16 cellular contexts compared by ENCODE assay signal in genomic region chr16:81263470-81264200, GRCh38. TPM values are rescaled to one million over a fixed set of nuclear protein-coding genes. Genes with fewer than 3 reads are reported as not detected.
DNase-seq lines count a peak whose midpoint lies in the region; ATAC-seq and TF ChIP-seq lines count a peak whose summit lies in the region.
"Had no signal": no experiment of that assay in that cellular context is flagged by ENCODE, and none has a peak within 500 bp of the region (broad histone marks: within the 10 kb centered on the region; RNA-seq: fewer than 3 reads in every experiment).

No MANE protein-coding gene starts in this region.

- peak; percentile 48 for ATAC-seq in WTC11
- no peak for ATAC-seq in HG02623 (IDR thresholded peaks at IDR 0.05; ENCODE audit: unreplicated experiment)

- H3K9me3 ChIP-seq in fibroblast of lung (ENCODE audit: control insufficient read depth, insufficient read depth, low read depth, low read length) = no peaks in the 10 kb centered on the region
- H3K9me3 ChIP-seq in SJCRH30 (replicated peaks) = no peaks in the 10 kb centered on the region

- H3K9ac ChIP-seq in fibroblast of lung (ENCODE audit: insufficient read depth, low read length) = no peak overlapping the region
- H3K9ac ChIP-seq: BLaER1 had no signal

- H3K27me3 ChIP-seq in fibroblast of lung (ENCODE audit: control insufficient read depth, insufficient read depth, low read length) = no peaks in the 10 kb centered on the region
- H3K27me3 ChIP-seq in SJCRH30 = no peaks in the 10 kb centered on the region
- H3K27me3 ChIP-seq: BLaER1 had no signal

- H3K36me3 ChIP-seq in fibroblast of lung (ENCODE audit: control insufficient read depth, insufficient read depth, low read length) (no peaks in the 10 kb centered on the region), SJCRH30 (no peaks in the 10 kb centered on the region)
- H3K36me3 ChIP-seq: BLaER1 had no signal

- H3K4me1 Mint-ChIP-seq in WTC11 = no peaks in the 10 kb centered on the region
- H3K4me1 Mint-ChIP-seq in progenitor cell of endocrine pancreas (ENCODE audit: low read depth) = peaks cover 6% of the 10 kb centered on the region

- no peak overlapping the region for H2AFZ ChIP-seq in fibroblast of lung (ENCODE audit: low read length)

- no peak overlapping the region for H3K4me2 ChIP-seq in fibroblast of lung (ENCODE audit: extremely low read depth, insufficient read depth, low read length)
- H3K4me2 ChIP-seq: BLaER1 had no signal

- POLR2A ChIA-PET in WTC11 (lab: Charles Lee) = no interaction called here

- TF ChIP-seq CTCF in WTC11 (IDR thresholded peaks at IDR 0.05) (no peak), fibroblast of lung (conservative IDR thresholded peaks at IDR 0.05 in 1 of 2, IDR thresholded peaks at IDR 0.05 in 1 of 2; ENCODE audit: low read depth in 1 of 2, low read length in 2 of 2) (peak; percentile 10 to 25), progenitor cell of endocrine pancreas (IDR thresholded peaks at IDR 0.05; ENCODE audit: unreplicated experiment) (peak; percentile 9)

- no peaks in the 10 kb centered on the region for H4K20me1 ChIP-seq in fibroblast of lung (ENCODE audit: control insufficient read depth, extremely low read depth, insufficient read depth, low read length)
- H4K20me1 ChIP-seq: BLaER1 had no signal

- H3K27me3 Mint-ChIP-seq in WTC11 (ENCODE audit: low read depth) (no peaks in the 10 kb centered on the region; the same call in 1 of the 2 replicates), progenitor cell of endocrine pancreas (no peaks in the 10 kb centered on the region)

- H3K27ac Mint-ChIP-seq in WTC11 (no peak overlapping the region), progenitor cell of endocrine pancreas (no peak overlapping the region)
- H3K27ac Mint-ChIP-seq: activated CD4-positive, alpha-beta memory T cell treated with anti-CD3 and anti-CD28 coated beads, Interleukin-2, amount 10 ng/mL, durations not matched to agents 7 days and 5 days had no signal

- 0 out of 2 replicates have a peak, but pooled peaks cover 7% of the 10 kb centered on the region for H3K9me3 Mint-ChIP-seq in WTC11
- H3K9me3 Mint-ChIP-seq in progenitor cell of endocrine pancreas (ENCODE audit: low read depth) = peaks cover 6% of the 10 kb centered on the region
- H3K9me3 Mint-ChIP-seq: activated CD4-positive, alpha-beta memory T cell treated with anti-CD3 and anti-CD28 coated beads, Interleukin-2, amount 10 ng/mL, durations not matched to agents 7 days and 5 days had no signal

- H3K36me3 Mint-ChIP-seq in WTC11 = no peaks in the 10 kb centered on the region
- H3K36me3 Mint-ChIP-seq in progenitor cell of endocrine pancreas (ENCODE audit: insufficient read depth) = peaks cover 4% of the 10 kb centered on the region

- no peak overlapping the region for H3K4me3 ChIP-seq in fibroblast of lung (replicated peaks in 1 of 4; ENCODE audit: control extremely low read depth in 1 of 4, insufficient read depth in 1 of 4, low read depth in 3 of 4, low read length in 4 of 4)
- H3K4me3 ChIP-seq in SJCRH30 = no peak overlapping the region
- H3K4me3 ChIP-seq: BLaER1 had no signal

- DNase-seq in G401 (ENCODE audit: low spot score) (peak; percentile 2), WTC11 (ENCODE audit: low spot score) (no peak), fibroblast of lung (ENCODE audit: low read depth in 2 of 2) (peak; percentile 73 to 94), progenitor cell of endocrine pancreas (ENCODE audit: low spot score, unreplicated experiment) (no peak), SJCRH30 (no peak)
- DNase-seq in stimulated activated CD4-positive, alpha-beta T cell treated with anti-CD3 and anti-CD28 coated beads, Interleukin-4, amount 100 ng/mL, for 4 hours = no peak
- no peak for DNase-seq in activated CD8-positive, alpha-beta memory T cell treated with anti-CD3 and anti-CD28 coated beads for 24 hours
- DNase-seq: activated CD4-positive, alpha-beta memory T cell treated with anti-CD3 and anti-CD28 coated beads, Interleukin-2, amount 10 ng/mL, durations not matched to agents 7 days and 5 days; activated naive CD4-positive, alpha-beta T cell treated with Interleukin-2 at 50 U/mL for 16 hours; NCI-H1092; NCI-H510A treated with DMSO at 0.1 percent for 48 hours; stimulated activated naive CD4-positive, alpha-beta T cell treated with Interleukin-2 at 50 U/mL for 16 hours; T1000 had no signal

- in situ Hi-C loops in G401 (cut with HindIII; ENCODE audit: low sequenced_read_pairs) = no loop called here

- H3K4me3 Mint-ChIP-seq in WTC11 = no peak overlapping the region
- no peak overlapping the region for H3K4me3 Mint-ChIP-seq in progenitor cell of endocrine pancreas (ENCODE audit: low read depth)
- H3K4me3 Mint-ChIP-seq: activated CD4-positive, alpha-beta memory T cell treated with anti-CD3 and anti-CD28 coated beads, Interleukin-2, amount 10 ng/mL, durations not matched to agents 7 days and 5 days had no signal

- CTCF ChIA-PET in WTC11 (lab: Charles Lee) = interaction anchor here (0.6 to 1.0 kb wide), 4 partner anchors 10 to 453 kb away, joined by 3 to 7 read pairs (median 3); no protein-coding TSS in a partner anchor

- no peaks in the 10 kb centered on the region for H3K4me1 ChIP-seq in fibroblast of lung (ENCODE audit: control insufficient read depth, extremely low read depth, insufficient read depth, low read length)
- H3K4me1 ChIP-seq in SJCRH30 = no peaks in the 10 kb centered on the region

- H3K27ac ChIP-seq in fibroblast of lung (ENCODE audit: insufficient read depth, low read length) = no peak overlapping the region
- H3K27ac ChIP-seq in SJCRH30 = no peak overlapping the region
- H3K27ac ChIP-seq: BLaER1, RWPE1 had no signal

- H3K79me2 ChIP-seq in fibroblast of lung (ENCODE audit: control insufficient read depth, insufficient read depth, low read length) = no peaks in the 10 kb centered on the region

TF ChIP-seq in WTC11, 78 proteins besides CTCF, POLR2A, EP300 and RAD21:
- TF ChIP-seq E2F4 (CRISPR knock-in tag; IDR thresholded peaks at IDR 0.05; ENCODE audit: borderline replicate concordance, low read depth) = no peak

RNA-seq across cellular contexts. Expression of gene BCO1, which starts 25.1 kb away (rescaled TPM):
- not detected in 2 replicates for total RNA-seq in G401 (2014; rRNA removed; shearing (Covaris generic))
- total RNA-seq in WTC11 (2021) = 0.15 to 0.23 TPM (median 0.23 TPM) in 3 replicates
- total RNA-seq in fibroblast of lung = under 0.01 and 0.26 TPM in 2 replicates
- 0.05 and 0.10 TPM in 2 replicates for polyA plus RNA-seq in fibroblast of lung
- not detected in 2 replicates for polyA plus RNA-seq in fibroblast of lung (2012)
- not detected in 2 replicates for polyA minus RNA-seq in fibroblast of lung (ENCODE audit: low replicate concordance)
- total RNA-seq in progenitor cell of endocrine pancreas = 2.2 and 3.3 TPM in 2 replicates
- total RNA-seq in SJCRH30 (2014; rRNA removed; shearing (Covaris generic)) = not detected in 2 replicates
- total RNA-seq: activated CD4-positive, alpha-beta memory T cell treated with anti-CD3 and anti-CD28 coated beads, Interleukin-2, amount 10 ng/mL, durations not matched to agents 7 days and 5 days had no signal

RNA-seq across cellular contexts. Expression of gene GAN, which starts 51.1 kb away (rescaled TPM):
- total RNA-seq in G401 (2014; rRNA removed; shearing (Covaris generic)) = 4.7 and 5.1 TPM in 2 replicates
- total RNA-seq in WTC11 (2021) (20.1 to 25.4 TPM (median 21.8 TPM) in 3 replicates), fibroblast of lung (5.1 and 5.6 TPM in 2 replicates), progenitor cell of endocrine pancreas (14.0 and 14.9 TPM in 2 replicates)
- polyA plus RNA-seq in fibroblast of lung = 2.9 and 3.3 TPM in 2 replicates
- 1.2 and 1.3 TPM in 2 replicates for polyA plus RNA-seq in fibroblast of lung (2012)
- 3.7 and 6.9 TPM in 2 replicates for polyA minus RNA-seq in fibroblast of lung (ENCODE audit: low replicate concordance)
- 7.9 and 10.0 TPM in 2 replicates for total RNA-seq in SJCRH30 (2014; rRNA removed; shearing (Covaris generic))

Comparison
In these comparisons a context has a peak if more than half of its experiments do, and no peak if none do; other contexts are left out.
1. DNase-seq: peak in G401 (single experiment) and fibroblast of lung (2 of 2); none in WTC11 (single experiment), progenitor cell of endocrine pancreas (single experiment), SJCRH30 (0 of 2), stimulated activated CD4-positive, alpha-beta T cell treated with anti-CD3 and anti-CD28 coated beads, Interleukin-4, amount 100 ng/mL, for 4 hours (0 of 2) and activated CD8-positive, alpha-beta memory T cell treated with anti-CD3 and anti-CD28 coated beads for 24 hours (single experiment).